Comparison of ENCODE assay signal across 8 cellular contexts in the genomic region with DNA sequence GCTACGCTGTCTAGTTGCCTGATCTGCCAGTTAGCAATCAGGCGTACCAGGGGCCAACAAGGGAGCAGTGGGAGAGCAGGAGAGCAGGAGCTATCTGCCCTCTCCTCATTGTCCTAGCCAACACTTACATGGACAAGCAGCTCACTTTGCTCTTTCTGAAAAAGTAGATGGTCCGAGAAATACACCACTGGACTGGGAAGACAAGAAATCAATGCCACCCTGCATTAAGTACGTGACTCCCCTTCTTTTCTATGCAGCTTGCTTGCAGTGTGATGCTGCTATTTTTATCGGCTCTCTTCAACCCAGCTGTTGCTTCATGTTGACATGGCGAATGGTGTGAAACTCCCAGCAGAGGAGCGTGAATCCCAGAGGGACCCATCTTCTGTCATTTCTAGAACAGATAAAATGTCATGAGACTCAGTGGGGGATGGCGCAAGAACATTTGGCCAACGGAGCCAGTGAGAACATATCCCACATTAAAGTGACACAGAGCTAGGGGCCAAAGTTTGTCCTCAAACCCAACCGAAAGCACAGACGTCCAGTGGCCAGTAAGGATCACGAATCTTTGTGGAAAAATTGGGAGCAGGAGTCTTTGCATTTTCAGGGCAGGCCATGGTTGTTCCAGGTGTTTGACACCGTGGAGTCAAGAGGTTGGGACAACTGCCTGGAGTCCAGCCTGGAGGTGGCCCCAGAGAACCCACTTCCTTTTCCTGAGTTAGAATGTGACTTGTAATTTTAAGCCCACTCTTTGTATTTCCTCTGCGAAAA. TPM values are rescaled to one million over a fixed set of nuclear protein-coding genes. Genes with fewer than 3 reads are reported as not detected.
A peak's percentile ranks its signal among the peaks of the same experiment; 100 is the strongest.
DNase-seq lines count a peak whose midpoint lies in the region; ATAC-seq lines count a peak whose summit lies in the region.

No MANE protein-coding gene starts in this region.

- H3K4me1 ChIP-seq in SJCRH30 = peaks cover 14% of the 10 kb centered on the region
- H3K4me1 ChIP-seq in rectal smooth muscle tissue (ENCODE audit: control insufficient read depth, insufficient read depth, low read length) = peaks cover 11% of the 10 kb centered on the region
- H3K4me1 ChIP-seq in CD4-positive, alpha-beta memory T cell (ENCODE audit: insufficient read depth, low read length) = no peaks in the 10 kb centered on the region

- peaks cover 0 to 3% (median 0%) of the 10 kb centered on the region in 4 donors for H3K4me1 Mint-ChIP-seq in CD4-positive, alpha-beta memory T cell
- H3K4me1 Mint-ChIP-seq in activated T-cell treated with anti-CD3 and anti-CD28 coated beads, Interleukin-2, amount 50 U/mL, for 72 hours (ENCODE audit: low read depth) = peaks cover 50% of the 10 kb centered on the region

- POLR2A ChIA-PET in CD4-positive, alpha-beta memory T cell (lab: Charles Lee; ENCODE audit: partially characterized antibody) = no interaction called here

- ATAC-seq in GM18870 (IDR thresholded peaks at IDR 0.05; ENCODE audit: unreplicated experiment) (peak; percentile 61), HG02798 (IDR thresholded peaks at IDR 0.05; ENCODE audit: poor library complexity, unreplicated experiment) (peak; percentile 69)
- ATAC-seq in activated T-cell treated with anti-CD3 and anti-CD28 coated beads, Interleukin-2, amount 50 U/mL, for 72 hours (replicated peaks in 1 of 2) = no peak

- no peaks in the 10 kb centered on the region for H3K36me3 Mint-ChIP-seq in CD4-positive, alpha-beta memory T cell
- H3K36me3 Mint-ChIP-seq in activated T-cell treated with anti-CD3 and anti-CD28 coated beads, Interleukin-2, amount 50 U/mL, for 72 hours (ENCODE audit: insufficient read depth in 2 of 2) = no peaks in the 10 kb centered on the region

- H3K4me3 Mint-ChIP-seq in CD4-positive, alpha-beta memory T cell = no peak overlapping the region
- no peak overlapping the region for H3K4me3 Mint-ChIP-seq in activated T-cell treated with anti-CD3 and anti-CD28 coated beads, Interleukin-2, amount 50 U/mL, for 72 hours

- H3K27ac ChIP-seq in SJCRH30 (peak overlapping the region; percentile 53), rectal smooth muscle tissue (ENCODE audit: low read depth, low read length) (no peak overlapping the region)
- H3K27ac ChIP-seq in CD4-positive, alpha-beta memory T cell (ENCODE audit: low read depth, low read length) = no peak overlapping the region

- CTCF ChIA-PET in CD4-positive, alpha-beta memory T cell (lab: Charles Lee; ENCODE audit: partially characterized antibody) = interaction anchor here (0.7 to 1.1 kb wide), 2 partner anchors 30 to 193 kb away, joined by 3 read pairs; no protein-coding TSS in a partner anchor

- H3K36me3 ChIP-seq in SJCRH30 = no peaks in the 10 kb centered on the region
- no peaks in the 10 kb centered on the region for H3K36me3 ChIP-seq in rectal smooth muscle tissue (ENCODE audit: control insufficient read depth, insufficient read depth, low read length)
- no peaks in the 10 kb centered on the region for H3K36me3 ChIP-seq in CD4-positive, alpha-beta memory T cell (ENCODE audit: insufficient read depth, low read length)

- intact Hi-C loops in CD4-positive, alpha-beta memory T cell (cut with micrococcal nuclease) = no loop called here

- no peaks in the 10 kb centered on the region for H3K9me3 ChIP-seq in SJCRH30 (replicated peaks)
- no peaks in the 10 kb centered on the region for H3K9me3 ChIP-seq in CD4-positive, alpha-beta memory T cell (ENCODE audit: control insufficient read depth in 1 of 2, low read length in 2 of 2)

- peak; percentile 73 to 85 for DNase-seq in SJCRH30
- DNase-seq in CD4-positive, alpha-beta memory T cell = no peak
- DNase-seq in activated T-cell treated with anti-CD3 and anti-CD28 coated beads, Interleukin-2, amount 50 U/mL, for 72 hours = no peak
- no peak for DNase-seq in NCI-H526 treated with DMSO at 0.1 percent for 48 hours (lab: John Stamatoyannopoulos, UW)
- no peak for DNase-seq in nucleus accumbens (lab: John Stamatoyannopoulos, UW)

- H3K27me3 ChIP-seq in SJCRH30 (no peaks in the 10 kb centered on the region), rectal smooth muscle tissue (ENCODE audit: control insufficient read depth, insufficient read depth, low read length) (no peaks in the 10 kb centered on the region)
- H3K27me3 ChIP-seq in CD4-positive, alpha-beta memory T cell (ENCODE audit: insufficient read depth, low read length) = no peaks in the 10 kb centered on the region

- no peak overlapping the region for H3K9ac ChIP-seq in rectal smooth muscle tissue (ENCODE audit: low read length)

- H3K4me3 ChIP-seq in SJCRH30 = peak overlapping the region; percentile 40
- H3K4me3 ChIP-seq in rectal smooth muscle tissue (ENCODE audit: low read length) = peak overlapping the region; percentile 4
- H3K4me3 ChIP-seq in CD4-positive, alpha-beta memory T cell (ENCODE audit: low read length in 2 of 2) = no peak overlapping the region

- no peaks in the 10 kb centered on the region for H3K27me3 Mint-ChIP-seq in CD4-positive, alpha-beta memory T cell
- no peaks in the 10 kb centered on the region for H3K27me3 Mint-ChIP-seq in activated T-cell treated with anti-CD3 and anti-CD28 coated beads, Interleukin-2, amount 50 U/mL, for 72 hours (ENCODE audit: low read depth)

- peaks cover 0 to 2% (median 0%) of the 10 kb centered on the region in 8 donors for H3K9me3 Mint-ChIP-seq in CD4-positive, alpha-beta memory T cell
- peaks cover 0 to 2% of the 10 kb centered on the region in 2 donors for H3K9me3 Mint-ChIP-seq in activated T-cell treated with anti-CD3 and anti-CD28 coated beads, Interleukin-2, amount 50 U/mL, for 72 hours

- H3K27ac Mint-ChIP-seq in CD4-positive, alpha-beta memory T cell = no peak overlapping the region
- no peak overlapping the region for H3K27ac Mint-ChIP-seq in activated T-cell treated with anti-CD3 and anti-CD28 coated beads, Interleukin-2, amount 50 U/mL, for 72 hours

RNA-seq across cellular contexts. Expression of a gene that starts 53.7 kb away (rescaled TPM):
- total RNA-seq in SJCRH30 (2014; rRNA removed; shearing (Covaris generic)) = 33.5 and 41.2 TPM in 2 replicates
- total RNA-seq in CD4-positive, alpha-beta memory T cell = 10 to 100 TPM; 27.6 to 27.8 TPM
- 10 to 100 TPM; 11.4 to 17.9 TPM for polyA plus RNA-seq in CD4-positive, alpha-beta memory T cell
- total RNA-seq in activated T-cell treated with anti-CD3 and anti-CD28 coated beads, Interleukin-2, amount 50 U/mL, for 72 hours = 10 to 100 TPM; 24.1 to 26.0 TPM

Comparison
In these comparisons a context has a peak if more than half of its experiments do, and no peak if none do; other contexts are left out.
1. ATAC-seq: peak in GM18870 (single experiment) and HG02798 (single experiment); none in activated T-cell treated with anti-CD3 and anti-CD28 coated beads, Interleukin-2, amount 50 U/mL, for 72 hours (0 of 2).
2. DNase-seq: peak in SJCRH30 (2 of 2); none in CD4-positive, alpha-beta memory T cell (0 of 5), activated T-cell treated with anti-CD3 and anti-CD28 coated beads, Interleukin-2, amount 50 U/mL, for 72 hours (0 of 2), NCI-H526 treated with DMSO at 0.1 percent for 48 hours (single experiment) and nucleus accumbens (0 of 56).
3. H3K4me3 ChIP-seq: peak in SJCRH30 (single experiment) and rectal smooth muscle tissue (single experiment); none in CD4-positive, alpha-beta memory T cell (0 of 2).